19 cellular contexts compared by ENCODE assay signal in genomic region chr3:16548721-16549120, GRCh38. TPM values are rescaled to one million over a fixed set of nuclear protein-coding genes. Genes with fewer than 3 reads are reported as not detected.
A peak's percentile ranks its signal among the peaks of the same experiment; 100 is the strongest.
DNase-seq lines count a peak whose midpoint lies in the region; ATAC-seq and TF ChIP-seq lines count a peak whose summit lies in the region.
"Had no signal": no experiment of that assay in that cellular context is flagged by ENCODE, and none has a peak within 500 bp of the region (broad histone marks: within the 10 kb centered on the region; RNA-seq: fewer than 3 reads in every experiment).

No MANE protein-coding gene starts in this region.

- peak; percentile 20 for DNase-seq in AG04450 (ENCODE audit: low read depth, low spot score)
- peak; percentile 11 for DNase-seq in H4 (ENCODE audit: low spot score)
- peak; percentile 42 for DNase-seq in amniotic epithelial cell (ENCODE audit: low read depth)
- peak; percentile 23 for DNase-seq in fibroblast of villous mesenchyme (ENCODE audit: low read depth)
- no peak for DNase-seq in RPMI8226
- DNase-seq in T1000 (lab: John Stamatoyannopoulos, UW): no peak
- no peak for DNase-seq in GM10248 (ENCODE audit: extremely low spot score)
- DNase-seq: AML-193; amniotic stem cell; DMS 273 treated with DMSO at 0.1 percent for 48 hours; islet precursor cell; MM.1S; NCI-H82; ovary; stimulated activated naive CD4-positive, alpha-beta T cell treated with Interleukin-2 at 50 U/mL for 16 hours had no signal

- H3K27me3 ChIP-seq in AG04450 (ENCODE audit: control insufficient read depth, insufficient read depth, low read length): peaks cover 4% of the 10 kb centered on the region
- H3K27me3 ChIP-seq: ovary had no signal

- CTCF ChIA-PET in AG04450 (lab: Charles Lee) (interaction anchor here (2.3 kb wide), 1 partner anchor 258 kb away, joined by 12 read pairs; no protein-coding TSS in a partner anchor), GM10248 (lab: Yijun Ruan, JAX) (interaction anchor here (2.0 to 7.9 kb wide), 3 partner anchors 11 to 258 kb away, joined by 4 to 72 read pairs (median 17); no protein-coding TSS in a partner anchor)

- TF ChIP-seq CTCF in AG04450 (IDR thresholded peaks at IDR 0.05; ENCODE audit: low read depth, low read length): no peak
- TF ChIP-seq CTCF in fibroblast of villous mesenchyme (IDR thresholded peaks at IDR 0.05; ENCODE audit: insufficient read depth, low read depth, low read length): no peak
- TF ChIP-seq CTCF in GM10248 (IDR thresholded peaks at IDR 0.05; ENCODE audit: control extremely low read depth, extremely low read depth, low read depth, missing control alignments): no peak

- no peaks in the 10 kb centered on the region for H3K9me3 ChIP-seq in AG04450 (ENCODE audit: control insufficient read depth, insufficient read depth, low read length)
- H3K9me3 ChIP-seq: ovary had no signal

- H3K27ac ChIP-seq in AG04450 (ENCODE audit: low read depth, low read length): no peak overlapping the region
- H3K27ac ChIP-seq: ovary had no signal

- POLR2A ChIA-PET in AG04450 (lab: Yijun Ruan, JAX): no interaction called here
- POLR2A ChIA-PET in GM10248 (lab: Yijun Ruan, JAX): no interaction called here

- no peak overlapping the region for H3K4me3 ChIP-seq in AG04450 (ENCODE audit: low read depth, low read length)
- no peak overlapping the region for H3K4me3 ChIP-seq in fibroblast of villous mesenchyme (ENCODE audit: low read depth, low read length)
- H3K4me3 ChIP-seq: ovary, smooth muscle cell had no signal

- ATAC-seq in GM21381 (IDR thresholded peaks at IDR 0.05; ENCODE audit: unreplicated experiment): no peak

RNA-seq across cellular contexts. Expression of gene RFTN1, which starts 35.2 kb away (rescaled TPM):
- 97.3 and 110 TPM in 2 replicates for polyA plus RNA-seq in AG04450 (2011; rRNA removed)
- 91.8 and 101 TPM in 2 replicates for polyA minus RNA-seq in AG04450 (2011; rRNA and poly(A)+ RNA removed)
- total RNA-seq in H4 (2014; rRNA removed; shearing (Covaris generic)): 1.9 and 5.4 TPM in 2 replicates
- total RNA-seq in fibroblast of villous mesenchyme: 73.0 and 74.7 TPM in 2 replicates
- total RNA-seq: HT-29 had no signal

RNA-seq across cellular contexts. Expression of gene DAZL, which starts 56.5 kb away (rescaled TPM):
- not detected in 2 replicates for polyA plus RNA-seq in AG04450 (2011; rRNA removed)
- not detected in 2 replicates for polyA minus RNA-seq in AG04450 (2011; rRNA and poly(A)+ RNA removed)
- total RNA-seq in H4 (2014; rRNA removed; shearing (Covaris generic)): not detected in 2 replicates
- not detected in 2 replicates for total RNA-seq in fibroblast of villous mesenchyme
- total RNA-seq: dermis microvascular lymphatic vessel endothelial cell, HT-29, ovary, smooth muscle cell had no signal
- polyA plus RNA-seq: smooth muscle cell had no signal

Comparison
In these comparisons a context has a peak if more than half of its experiments do, and no peak if none do; other contexts are left out.
1. DNase-seq: peak in AG04450 (single experiment), H4 (single experiment), amniotic epithelial cell (single experiment) and fibroblast of villous mesenchyme (single experiment); none in RPMI8226 (single experiment), T1000 (single experiment) and GM10248 (single experiment).
2. RNA of gene RFTN1, which starts 35.2 kb away (total RNA-seq): 73.0 to 74.7 TPM in fibroblast of villous mesenchyme; 1.9 to 5.4 TPM in H4; every median in the first group is over 10 times any median in the second.